Comparison of ENCODE assay signal across 21 cellular contexts in the genomic region with DNA sequence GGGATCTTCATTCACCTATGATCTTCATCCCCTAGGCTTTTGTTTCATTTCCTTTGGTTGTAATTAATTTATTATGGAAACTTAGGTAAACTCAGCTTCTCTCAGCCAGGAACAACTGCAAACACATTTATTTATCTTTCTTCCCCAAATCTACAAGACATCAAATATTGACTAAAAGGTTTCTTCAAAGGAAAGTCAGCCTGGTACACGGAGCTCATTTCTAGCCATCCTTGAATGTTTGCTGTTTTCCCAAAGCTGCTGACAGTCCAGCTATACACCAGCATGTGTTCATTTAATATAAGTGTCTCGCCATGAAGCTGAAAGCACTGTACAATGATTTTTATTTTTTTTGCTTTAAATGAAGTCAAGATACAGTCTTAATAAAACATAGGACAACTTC.
"Had no signal": no experiment of that assay in that cellular context is flagged by ENCODE, and none has a peak within 500 bp of the region (broad histone marks: within the 10 kb centered on the region; RNA-seq: fewer than 3 reads in every experiment).

No MANE protein-coding gene starts in this region.

- H3K27me3 Mint-ChIP-seq: naive thymus-derived CD8-positive, alpha-beta T cell had no signal

- H3K27me3 ChIP-seq: ovary, tibial nerve had no signal

- H3K27ac ChIP-seq: coronary artery, ovary, tibial nerve had no signal

- H3K4me3 ChIP-seq: coronary artery, heart left ventricle, mucosa of descending colon, ovary, tibial nerve had no signal

- DNase-seq: effector memory CD4-positive, alpha-beta T cell; heart left ventricle; hypothalamus; mammary epithelial cell; mucosa of descending colon; naive thymus-derived CD8-positive, alpha-beta T cell; nucleus accumbens; ovary; right cardiac atrium; small intestine; stimulated activated CD4-positive, alpha-beta T cell treated with anti-CD3 and anti-CD28 coated beads, Interleukin-2, amount 100 ng/mL, for 48 hours; stimulated activated naive CD8-positive, alpha-beta T cell treated with anti-CD3 and anti-CD28 coated beads, Interleukin-15, Interleukin-2, amounts not matched to agents 100 U/mL and 50 U/mL, for 24 hours had no signal

- H3K27ac Mint-ChIP-seq: naive thymus-derived CD8-positive, alpha-beta T cell; stimulated activated effector memory CD8-positive, alpha-beta T cell treated with anti-CD3 and anti-CD28 coated beads, Interleukin-12 subunit alpha, Interleukin-12 subunit beta, amount 100 ng/mL, for 72 hours had no signal

- H3K4me1 Mint-ChIP-seq: neural crest cell; stimulated activated effector memory CD8-positive, alpha-beta T cell treated with anti-CD3 and anti-CD28 coated beads, Interleukin-12 subunit alpha, Interleukin-12 subunit beta, amount 100 ng/mL, for 72 hours had no signal

- H3K4me3 Mint-ChIP-seq: naive thymus-derived CD8-positive, alpha-beta T cell; neural crest cell; stimulated activated effector memory CD8-positive, alpha-beta T cell treated with anti-CD3 and anti-CD28 coated beads, Interleukin-12 subunit alpha, Interleukin-12 subunit beta, amount 100 ng/mL, for 72 hours had no signal

- FAIRE-seq: endometrium, frontal cortex, islet of Langerhans, small intestine had no signal

- H3K36me3 ChIP-seq: ovary, tibial nerve had no signal

- H3K9me3 ChIP-seq: heart left ventricle, mucosa of descending colon, ovary, tibial nerve had no signal

- H3K4me1 ChIP-seq: tibial nerve had no signal

- H3K9me3 Mint-ChIP-seq: naive thymus-derived CD8-positive, alpha-beta T cell; stimulated activated effector memory CD8-positive, alpha-beta T cell treated with anti-CD3 and anti-CD28 coated beads, Interleukin-12 subunit alpha, Interleukin-12 subunit beta, amount 100 ng/mL, for 72 hours had no signal

- H3K36me3 Mint-ChIP-seq: naive thymus-derived CD8-positive, alpha-beta T cell; stimulated activated effector memory CD8-positive, alpha-beta T cell treated with anti-CD3 and anti-CD28 coated beads, Interleukin-12 subunit alpha, Interleukin-12 subunit beta, amount 100 ng/mL, for 72 hours had no signal

- ATAC-seq: esophagus mucosa; heart left ventricle; left lobe of liver; mucosa of descending colon; naive thymus-derived CD8-positive, alpha-beta T cell; right cardiac atrium; stimulated activated effector memory CD8-positive, alpha-beta T cell treated with anti-CD3 and anti-CD28 coated beads, Interleukin-12 subunit alpha, Interleukin-12 subunit beta, amount 100 ng/mL, for 72 hours; stimulated activated naive CD8-positive, alpha-beta T cell treated with anti-CD3 and anti-CD28 coated beads, Interleukin-15, Interleukin-2, amounts not matched to agents 100 U/mL and 50 U/mL, for 24 hours had no signal
